Comparison of ENCODE assay signal across 18 cellular contexts in the genomic region with DNA sequence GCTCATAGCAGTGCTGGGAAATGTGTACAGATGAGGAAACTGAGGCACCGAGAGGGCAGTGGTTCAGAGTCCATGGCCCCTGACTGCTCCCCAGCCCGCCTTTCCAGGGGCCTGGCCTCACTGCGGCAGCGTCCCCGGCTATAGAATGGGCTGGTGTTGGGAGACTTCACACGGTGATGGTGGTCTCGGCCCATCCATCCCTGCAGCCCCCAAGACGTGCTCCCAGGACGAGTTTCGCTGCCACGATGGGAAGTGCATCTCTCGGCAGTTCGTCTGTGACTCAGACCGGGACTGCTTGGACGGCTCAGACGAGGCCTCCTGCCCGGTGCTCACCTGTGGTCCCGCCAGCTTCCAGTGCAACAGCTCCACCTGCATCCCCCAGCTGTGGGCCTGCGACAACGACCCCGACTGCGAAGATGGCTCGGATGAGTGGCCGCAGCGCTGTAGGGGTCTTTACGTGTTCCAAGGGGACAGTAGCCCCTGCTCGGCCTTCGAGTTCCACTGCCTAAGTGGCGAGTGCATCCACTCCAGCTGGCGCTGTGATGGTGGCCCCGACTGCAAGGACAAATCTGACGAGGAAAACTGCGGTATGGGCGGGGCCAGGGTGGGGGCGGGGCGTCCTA. TPM values are rescaled to one million over a fixed set of nuclear protein-coding genes. Genes with fewer than 3 reads are reported as not detected.
DNase-seq lines count a peak whose midpoint lies in the region; ATAC-seq and TF ChIP-seq lines count a peak whose summit lies in the region.
"Had no signal": no experiment of that assay in that cellular context is flagged by ENCODE, and none has a peak within 500 bp of the region (broad histone marks: within the 10 kb centered on the region; RNA-seq: fewer than 3 reads in every experiment).

No MANE protein-coding gene starts in this region.

- no peak overlapping the region for H3K4me3 ChIP-seq in GM23338
- no peak overlapping the region for H3K4me3 ChIP-seq in RWPE2 (ENCODE audit: severe bottlenecking)
- H3K4me3 ChIP-seq: BLaER1, GM23248, MG63 had no signal

- H2AFZ ChIP-seq in GM23338 = no peak overlapping the region
- H2AFZ ChIP-seq: GM23248 had no signal

- H3K4me3 Mint-ChIP-seq in GM23338 = no peak overlapping the region
- H3K4me3 Mint-ChIP-seq in stimulated activated effector memory CD8-positive, alpha-beta T cell treated with anti-CD3 and anti-CD28 coated beads, Interleukin-12 subunit alpha, Interleukin-12 subunit beta, amount 100 ng/mL, for 72 hours = no peak overlapping the region
- H3K4me3 Mint-ChIP-seq: CD8-positive, alpha-beta memory T cell had no signal

- H3K4me1 ChIP-seq in GM23338 (ENCODE audit: insufficient read depth) (no peaks in the 10 kb centered on the region), RWPE2 (ENCODE audit: insufficient read depth, poor library complexity, severe bottlenecking) (no peaks in the 10 kb centered on the region)

- H3K27me3 Mint-ChIP-seq in GM23338 (ENCODE audit: insufficient read depth, low read depth, poor library complexity) = peaks cover 5% of the 10 kb centered on the region
- H3K27me3 Mint-ChIP-seq: CD8-positive, alpha-beta memory T cell had no signal

- peaks cover 62% of the 10 kb centered on the region for H4K20me1 ChIP-seq in GM23338 (replicated peaks; ENCODE audit: insufficient read depth)

- peak overlapping the region; percentile 63; the same call in 1 of the 2 replicates for H3K27ac ChIP-seq in GM23338 (ENCODE audit: low read depth)
- H3K27ac ChIP-seq in RWPE2 (ENCODE audit: poor library complexity, severe bottlenecking) = no peak overlapping the region
- H3K27ac ChIP-seq: BLaER1, GM23248 had no signal

- H3F3A ChIP-seq in GM23338 (replicated peaks; ENCODE audit: low read depth) = peaks cover 77% of the 10 kb centered on the region

- no peaks in the 10 kb centered on the region for H3K9me3 Mint-ChIP-seq in GM23338
- no peaks in the 10 kb centered on the region for H3K9me3 Mint-ChIP-seq in stimulated activated effector memory CD8-positive, alpha-beta T cell treated with anti-CD3 and anti-CD28 coated beads, Interleukin-12 subunit alpha, Interleukin-12 subunit beta, amount 100 ng/mL, for 72 hours
- H3K9me3 Mint-ChIP-seq: CD8-positive, alpha-beta memory T cell had no signal

- H3K9me2 ChIP-seq in GM23338 (ENCODE audit: insufficient read depth) = no peaks in the 10 kb centered on the region

- H3K9me3 ChIP-seq in RWPE2 (ENCODE audit: severe bottlenecking) = no peaks in the 10 kb centered on the region
- H3K9me3 ChIP-seq: BLaER1, MG63 had no signal

- no peak overlapping the region for H3K27ac Mint-ChIP-seq in GM23338
- H3K27ac Mint-ChIP-seq in stimulated activated effector memory CD8-positive, alpha-beta T cell treated with anti-CD3 and anti-CD28 coated beads, Interleukin-12 subunit alpha, Interleukin-12 subunit beta, amount 100 ng/mL, for 72 hours = no peak overlapping the region
- H3K27ac Mint-ChIP-seq: CD8-positive, alpha-beta memory T cell had no signal

- H3K4me2 ChIP-seq in GM23338 = no peak overlapping the region
- H3K4me2 ChIP-seq: BLaER1 had no signal

- peaks cover 98% of the 10 kb centered on the region for H3K36me3 Mint-ChIP-seq in GM23338 (ENCODE audit: low read depth)
- H3K36me3 Mint-ChIP-seq in stimulated activated effector memory CD8-positive, alpha-beta T cell treated with anti-CD3 and anti-CD28 coated beads, Interleukin-12 subunit alpha, Interleukin-12 subunit beta, amount 100 ng/mL, for 72 hours = peaks cover 100% of the 10 kb centered on the region

- no peaks in the 10 kb centered on the region for H3K4me1 Mint-ChIP-seq in GM23338
- H3K4me1 Mint-ChIP-seq in stimulated activated effector memory CD8-positive, alpha-beta T cell treated with anti-CD3 and anti-CD28 coated beads, Interleukin-12 subunit alpha, Interleukin-12 subunit beta, amount 100 ng/mL, for 72 hours = peaks cover 2% of the 10 kb centered on the region

- peaks cover 99% of the 10 kb centered on the region for H3K36me3 ChIP-seq in GM23338 (ENCODE audit: insufficient read depth)
- peaks cover 100% of the 10 kb centered on the region for H3K36me3 ChIP-seq in RWPE2 (ENCODE audit: low read depth)

- peak; percentile 39 for ATAC-seq in GM23338
- ATAC-seq in RWPE2 (ENCODE audit: low read depth) = peak; percentile 13; the same call in 2 of the 3 replicates
- peak; percentile 19 for ATAC-seq in omental fat pad (ENCODE audit: low FRiP score)
- ATAC-seq in HG03521 (IDR thresholded peaks at IDR 0.05; ENCODE audit: unreplicated experiment) = no peak
- no peak for ATAC-seq in HG03342 (IDR thresholded peaks at IDR 0.05; ENCODE audit: unreplicated experiment)
- no peak for ATAC-seq in stimulated activated effector memory CD8-positive, alpha-beta T cell treated with anti-CD3 and anti-CD28 coated beads, Interleukin-12 subunit alpha, Interleukin-12 subunit beta, amount 100 ng/mL, for 72 hours

- DNase-seq in GM23338 (ENCODE audit: low spot score) = no peak
- no peak for DNase-seq in RWPE2 (ENCODE audit: low spot score)
- peak; percentile 64 for DNase-seq in islet precursor cell
- no peak for DNase-seq in omental fat pad (ENCODE audit: low spot score)
- no peak for DNase-seq in stimulated activated effector memory CD8-positive, alpha-beta T cell treated with anti-CD3 and anti-CD28 coated beads, Interleukin-12 subunit alpha, Interleukin-12 subunit beta, amount 100 ng/mL, for 72 hours (ENCODE audit: low spot score in 2 of 2)
- DNase-seq in DMS79 (lab: John Stamatoyannopoulos, UW) = no peak
- DNase-seq: CD8-positive, alpha-beta memory T cell; EL; GM23248; MG63; NCI-H1092 treated with DMSO at 0.1 percent for 48 hours; NCI-H1694; NCI-H2107; NCI-H345; SIG-M5 had no signal

- H3K27me3 ChIP-seq in GM23338 (ENCODE audit: insufficient read depth) = no peaks in the 10 kb centered on the region
- no peaks in the 10 kb centered on the region for H3K27me3 ChIP-seq in RWPE2 (ENCODE audit: insufficient read depth, poor library complexity, severe bottlenecking)
- H3K27me3 ChIP-seq: BLaER1, MG63 had no signal

- H3K79me2 ChIP-seq in GM23338 (replicated peaks; ENCODE audit: insufficient read depth) = peaks cover 83% of the 10 kb centered on the region

- TF ChIP-seq CTCF in GM23338 (conservative IDR thresholded peaks at IDR 0.05; ENCODE audit: low read depth in 2 of 2) (no peak), RWPE2 (IDR thresholded peaks at IDR 0.05; ENCODE audit: poor library complexity, severe bottlenecking) (no peak), omental fat pad (IDR thresholded peaks at IDR 0.05) (no peak)

TF ChIP-seq in GM23338, 12 proteins besides CTCF, POLR2A, EP300 and RAD21 (continues in another document):
- no peak for TF ChIP-seq JUNB (IDR thresholded peaks at IDR 0.05; ENCODE audit: unreplicated experiment)
- no peak for TF ChIP-seq STAT1 (IDR thresholded peaks at IDR 0.05; ENCODE audit: unreplicated experiment)
- TF ChIP-seq CREB1 (CRISPR knock-in tag; IDR thresholded peaks at IDR 0.05; ENCODE audit: low read depth) = no peak
- TF ChIP-seq, protein P1, sequence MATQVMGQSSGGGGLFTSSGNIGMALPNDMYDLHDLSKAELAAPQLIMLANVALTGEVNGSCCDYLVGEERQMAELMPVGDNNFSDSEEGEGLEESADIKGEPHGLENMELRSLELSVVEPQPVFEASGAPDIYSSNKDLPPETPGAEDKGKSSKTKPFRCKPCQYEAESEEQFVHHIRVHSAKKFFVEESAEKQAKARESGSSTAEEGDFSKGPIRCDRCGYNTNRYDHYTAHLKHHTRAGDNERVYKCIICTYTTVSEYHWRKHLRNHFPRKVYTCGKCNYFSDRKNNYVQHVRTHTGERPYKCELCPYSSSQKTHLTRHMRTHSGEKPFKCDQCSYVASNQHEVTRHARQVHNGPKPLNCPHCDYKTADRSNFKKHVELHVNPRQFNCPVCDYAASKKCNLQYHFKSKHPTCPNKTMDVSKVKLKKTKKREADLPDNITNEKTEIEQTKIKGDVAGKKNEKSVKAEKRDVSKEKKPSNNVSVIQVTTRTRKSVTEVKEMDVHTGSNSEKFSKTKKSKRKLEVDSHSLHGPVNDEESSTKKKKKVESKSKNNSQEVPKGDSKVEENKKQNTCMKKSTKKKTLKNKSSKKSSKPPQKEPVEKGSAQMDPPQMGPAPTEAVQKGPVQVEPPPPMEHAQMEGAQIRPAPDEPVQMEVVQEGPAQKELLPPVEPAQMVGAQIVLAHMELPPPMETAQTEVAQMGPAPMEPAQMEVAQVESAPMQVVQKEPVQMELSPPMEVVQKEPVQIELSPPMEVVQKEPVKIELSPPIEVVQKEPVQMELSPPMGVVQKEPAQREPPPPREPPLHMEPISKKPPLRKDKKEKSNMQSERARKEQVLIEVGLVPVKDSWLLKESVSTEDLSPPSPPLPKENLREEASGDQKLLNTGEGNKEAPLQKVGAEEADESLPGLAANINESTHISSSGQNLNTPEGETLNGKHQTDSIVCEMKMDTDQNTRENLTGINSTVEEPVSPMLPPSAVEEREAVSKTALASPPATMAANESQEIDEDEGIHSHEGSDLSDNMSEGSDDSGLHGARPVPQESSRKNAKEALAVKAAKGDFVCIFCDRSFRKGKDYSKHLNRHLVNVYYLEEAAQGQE (IDR thresholded peaks at IDR 0.05; ENCODE audit: unreplicated experiment) = no peak
- no peak for TF ChIP-seq POLR2AphosphoS5 (IDR thresholded peaks at IDR 0.05; ENCODE audit: low read depth)
- TF ChIP-seq EZH2 (IDR thresholded peaks at IDR 0.05; ENCODE audit: low read depth, unreplicated experiment) = no peak
- TF ChIP-seq NANOG (IDR thresholded peaks at IDR 0.05; ENCODE audit: borderline replicate concordance) = no peak
- TF ChIP-seq ETS1 (IDR thresholded peaks at IDR 0.05) = no peak
- TF ChIP-seq ZNF114 (CRISPR knock-in tag; IDR thresholded peaks at IDR 0.05) = no peak
- TF ChIP-seq EZH2phosphoT487 (IDR thresholded peaks at IDR 0.05; ENCODE audit: unreplicated experiment) = no peak
- no peak for TF ChIP-seq ZNF331 (CRISPR knock-in tag; IDR thresholded peaks at IDR 0.05; ENCODE audit: low read depth)

RNA-seq across cellular contexts. Expression of gene LDLR, which starts 15.9 kb away (rescaled TPM):
- total RNA-seq in GM23338 (2014; rRNA removed; shearing (Covaris generic)) = 160 and 180 TPM in 2 replicates
- 57.6 and 59.3 TPM in 2 replicates for polyA plus RNA-seq in GM23338 (2016; fragmentation: Nextera tagmentation; extraction: Ambion mirVana)
- total RNA-seq in omental fat pad = 100 to 1,000 TPM in 2 of 4 donors, 10 to 100 TPM in 2; 21.2 to 397 (median 114) TPM

RNA-seq across cellular contexts. Expression of gene SPC24, which starts 50.5 kb away (rescaled TPM):
- 38.7 and 42.2 TPM in 2 replicates for total RNA-seq in GM23338 (2014; rRNA removed; shearing (Covaris generic))
- polyA plus RNA-seq in GM23338 (2016; fragmentation: Nextera tagmentation; extraction: Ambion mirVana) = 40.6 and 41.8 TPM in 2 replicates
- 1 to 10 TPM; 1.2 to 2.8 (median 1.5) TPM for total RNA-seq in omental fat pad
- polyA plus RNA-seq: CD8-positive, alpha-beta memory T cell had no signal

Comparison
In these comparisons a context has a peak if more than half of its experiments do, and no peak if none do; other contexts are left out.
1. ATAC-seq: peak in GM23338 (single experiment), RWPE2 (single experiment) and omental fat pad (single experiment); none in HG03521 (single experiment), HG03342 (single experiment) and stimulated activated effector memory CD8-positive, alpha-beta T cell treated with anti-CD3 and anti-CD28 coated beads, Interleukin-12 subunit alpha, Interleukin-12 subunit beta, amount 100 ng/mL, for 72 hours (single experiment).
2. RNA of gene SPC24, which starts 50.5 kb away (total RNA-seq): 38.7 to 42.2 TPM in GM23338; 1.2 to 2.8 TPM in omental fat pad; every median in the first group is over 10 times any median in the second.